ENCODE assay signal across 8 cellular contexts in genomic region chr1:146863799-146864319, GRCh38.
DNase-seq lines count a peak whose midpoint lies in the region; TF ChIP-seq lines count a peak whose summit lies in the region.
"Not testable (repeated sequence)": the region's sequence is repeated elsewhere in the genome, so short reads cannot be mapped to it uniquely, and the experiment has no call there.

No MANE protein-coding gene starts in this region.

- not testable (repeated sequence) for H3K27me3 Mint-ChIP-seq in HFFc6 (ENCODE audit: insufficient read depth)

- not testable (repeated sequence) for H3K36me3 Mint-ChIP-seq in HFFc6 (ENCODE audit: low read depth)

- in situ Hi-C loops in Caki2 (cut with HindIII; ENCODE audit: low pct_unique_long_range_greater_than_20kb, low sequenced_read_pairs); mammary epithelial cell (cut with MboI; ENCODE audit: low sequenced_read_pairs in 2 of 2): not testable (repeated sequence)

- CTCF ChIA-PET in mammary epithelial cell (lab: Charles Lee; ENCODE audit: low non-redundant PET), result not testable (repeated sequence)

- H3K27ac ChIP-seq in mammary epithelial cell (ENCODE audit: insufficient read depth, low read depth, low read length), result not testable (repeated sequence)

- 24% methylated on average over 3 of the region's 3 CpGs for WGBS in mammary epithelial cell (ENCODE audit: low coverage, missing lambda C conversion rate)

- not testable (repeated sequence) for H3K4me1 ChIP-seq in mammary epithelial cell (ENCODE audit: insufficient read depth, low read length)

- H3K36me3 ChIP-seq in mammary epithelial cell (ENCODE audit: insufficient read depth, low read length), result not testable (repeated sequence)

- H3K9ac ChIP-seq in mammary epithelial cell (ENCODE audit: insufficient read depth, low read length), result not testable (repeated sequence)

- H3K4me3 Mint-ChIP-seq in HFFc6, result not testable (repeated sequence)

- dilution Hi-C loops in mammary epithelial cell (cut with HindIII; ENCODE audit: low sequenced_read_pairs), result not testable (repeated sequence)

- H3K27ac Mint-ChIP-seq in HFFc6, result not testable (repeated sequence)

- intact Hi-C loops in mammary epithelial cell (cut with micrococcal nuclease), result not testable (repeated sequence)

- H4K20me1 ChIP-seq in mammary epithelial cell (ENCODE audit: insufficient read depth, low read length), result not testable (repeated sequence)

- H3K4me1 Mint-ChIP-seq in HFFc6 (ENCODE audit: low read depth), result not testable (repeated sequence)

- not testable (repeated sequence) for H2AFZ ChIP-seq in mammary epithelial cell (ENCODE audit: low read depth, low read length)

- H3K4me3 ChIP-seq in mammary epithelial cell (replicated peaks in 1 of 3; ENCODE audit: insufficient read depth in 1 of 3, low read depth in 2 of 3, low read length in 3 of 3); fibroblast of villous mesenchyme (ENCODE audit: low read depth, low read length): not testable (repeated sequence)

- not testable (repeated sequence) for H3K27me3 ChIP-seq in mammary epithelial cell (ENCODE audit: insufficient read depth, low read length)

- TF ChIP-seq CTCF in HFFc6 (IDR thresholded peaks at IDR 0.05); mammary epithelial cell (conservative IDR thresholded peaks at IDR 0.05 in 1 of 2, IDR thresholded peaks at IDR 0.05 in 1 of 2; ENCODE audit: extremely low read depth in 1 of 2, insufficient read depth in 1 of 2, low read depth in 1 of 2, low read length in 2 of 2); fibroblast of villous mesenchyme (IDR thresholded peaks at IDR 0.05; ENCODE audit: insufficient read depth, low read depth, low read length): not testable (repeated sequence)

- DNase-seq in Caki2 (ENCODE audit: low read depth) (peak; percentile 0), ELR (ENCODE audit: low read depth) (peak; percentile 27), HFFc6 (peak; percentile 41), NCI-H226 (peak; percentile 5), RPMI7951 (ENCODE audit: low read depth) (peak; percentile 37), mammary epithelial cell (peak; percentile 56), fibroblast of villous mesenchyme (ENCODE audit: low read depth) (peak; percentile 2), kidney tubule cell (ENCODE audit: low spot score) (peak; percentile 4)

- H3K9me3 ChIP-seq in mammary epithelial cell (replicated peaks; ENCODE audit: insufficient read depth, low read length), result not testable (repeated sequence)

- H3K9me3 Mint-ChIP-seq in HFFc6, result not testable (repeated sequence)

- not testable (repeated sequence) for H3K79me2 ChIP-seq in mammary epithelial cell (ENCODE audit: insufficient read depth, low read length)

- not testable (repeated sequence) for BruUV-seq in mammary epithelial cell (replicated peaks; lab: Mats Ljungman, UMichigan)

- not testable (repeated sequence) for H3K4me2 ChIP-seq in mammary epithelial cell (ENCODE audit: insufficient read depth, low read depth, low read length)

Comparison
In these comparisons a context has a peak if more than half of its experiments do, and no peak if none do; other contexts are left out.
1. DNase-seq: peak in every context shown above with its lines; median percentile 56 in mammary epithelial cell; 41 in HFFc6; 37 in RPMI7951; 27 in ELR; 5 in NCI-H226; 4 in kidney tubule cell; 2 in fibroblast of villous mesenchyme; 0 in Caki2.